Comparison of ENCODE assay signal across 8 cellular contexts in the genomic region with DNA sequence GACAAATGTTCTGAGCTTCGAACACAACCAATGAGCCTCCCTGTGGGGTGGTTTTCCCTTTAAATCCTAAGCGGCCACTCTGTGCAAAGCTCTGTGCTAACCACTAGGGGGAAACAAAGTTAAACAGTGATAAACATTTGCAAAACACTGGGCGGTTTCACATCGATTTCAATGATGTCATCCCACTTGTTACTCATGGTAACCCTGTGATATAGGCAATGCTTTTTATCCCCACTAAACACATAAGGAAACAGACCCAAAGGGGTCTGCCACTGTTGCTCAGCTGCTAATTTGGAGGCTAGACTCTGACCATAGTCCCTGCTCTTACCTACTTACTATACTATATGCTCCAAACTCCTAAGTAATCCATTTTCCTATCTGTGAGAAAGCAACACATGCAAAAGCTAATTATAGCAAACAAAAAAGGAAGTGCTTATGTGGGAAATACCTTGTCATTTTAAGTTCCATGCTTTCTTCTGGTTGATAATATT. TPM values are rescaled to one million over a fixed set of nuclear protein-coding genes. Genes with fewer than 3 reads are reported as not detected.
DNase-seq lines count a peak whose midpoint lies in the region; ATAC-seq and TF ChIP-seq lines count a peak whose summit lies in the region.

No MANE protein-coding gene starts in this region.

- H3K27me3 Mint-ChIP-seq in activated CD8-positive, alpha-beta T cell treated with anti-CD3 and anti-CD28 coated beads for 36 hours: peaks cover 22% of the 10 kb centered on the region
- no peaks in the 10 kb centered on the region for H3K27me3 Mint-ChIP-seq in nephron (ENCODE audit: low read depth)

- intact Hi-C loops in activated CD8-positive, alpha-beta T cell treated with anti-CD3 and anti-CD28 coated beads for 36 hours (cut with micrococcal nuclease): loop anchor here (1.0 kb wide), 1 partner anchor 28 kb away; no protein-coding TSS in a partner anchor
- intact Hi-C loops in uterus (cut with DNase I; ENCODE audit: low total_unique reads): no loop called here

- no peaks in the 10 kb centered on the region for H3K27me3 ChIP-seq in uterus

- no peaks in the 10 kb centered on the region for H3K9me3 ChIP-seq in uterus

- no peak overlapping the region for H3K27ac Mint-ChIP-seq in activated CD8-positive, alpha-beta T cell treated with anti-CD3 and anti-CD28 coated beads for 36 hours
- H3K27ac Mint-ChIP-seq in nephron: no peak overlapping the region

- no peaks in the 10 kb centered on the region for H3K36me3 ChIP-seq in uterus

- H3K4me1 Mint-ChIP-seq in activated CD8-positive, alpha-beta T cell treated with anti-CD3 and anti-CD28 coated beads for 36 hours (ENCODE audit: low read depth): peaks cover 16% of the 10 kb centered on the region
- H3K4me1 Mint-ChIP-seq in nephron: peaks cover 7% of the 10 kb centered on the region

- POLR2A ChIA-PET in activated CD8-positive, alpha-beta T cell treated with anti-CD3 and anti-CD28 coated beads for 36 hours (lab: Charles Lee): no interaction called here

- ATAC-seq in GM21367 (IDR thresholded peaks at IDR 0.05; ENCODE audit: unreplicated experiment) (peak; percentile 95), HG03571 (IDR thresholded peaks at IDR 0.05; ENCODE audit: unreplicated experiment) (peak; percentile 95)
- ATAC-seq in activated CD8-positive, alpha-beta T cell treated with anti-CD3 and anti-CD28 coated beads for 36 hours: peak; percentile 99

- H3K4me3 Mint-ChIP-seq in activated CD8-positive, alpha-beta T cell treated with anti-CD3 and anti-CD28 coated beads for 36 hours: no peak overlapping the region
- no peak overlapping the region for H3K4me3 Mint-ChIP-seq in nephron

- no peak for TF ChIP-seq POLR2A in uterus (IDR thresholded peaks at IDR 0.05)

- no peaks in the 10 kb centered on the region for H3K4me1 ChIP-seq in uterus

- H3K27ac ChIP-seq in uterus: no peak overlapping the region

- H3K9me3 Mint-ChIP-seq in activated CD8-positive, alpha-beta T cell treated with anti-CD3 and anti-CD28 coated beads for 36 hours: no peaks in the 10 kb centered on the region
- no peaks in the 10 kb centered on the region for H3K9me3 Mint-ChIP-seq in nephron

- DNase-seq in DMS153 treated with DMSO at 0.1 percent for 48 hours (lab: John Stamatoyannopoulos, UW; ENCODE audit: unreplicated experiment) (peak; percentile 59), NCI-H526 treated with DMSO at 0.1 percent for 48 hours (lab: John Stamatoyannopoulos, UW) (peak; percentile 35), fibroblast of mammary gland (ENCODE audit: low read depth) (peak; percentile 90), uterus (peak in 1 of 2 donors; percentile 22)
- DNase-seq in activated CD8-positive, alpha-beta T cell treated with anti-CD3 and anti-CD28 coated beads for 36 hours: peak; percentile 77

- peak; percentile 58 for TF ChIP-seq CTCF in activated CD8-positive, alpha-beta T cell treated with anti-CD3 and anti-CD28 coated beads for 36 hours (IDR thresholded peaks at IDR 0.05)
- TF ChIP-seq CTCF in fibroblast of mammary gland (conservative IDR thresholded peaks at IDR 0.05; ENCODE audit: control insufficient read depth, insufficient read depth, low read depth, low read length) (peak; percentile 87), nephron (IDR thresholded peaks at IDR 0.05; ENCODE audit: unreplicated experiment in 3 of 3) (peak; percentile 73 to 83 (median 79)), uterus (IDR thresholded peaks at IDR 0.05) (peak; percentile 52 to 64 (median 55))

- no peaks in the 10 kb centered on the region for H3K36me3 Mint-ChIP-seq in activated CD8-positive, alpha-beta T cell treated with anti-CD3 and anti-CD28 coated beads for 36 hours (ENCODE audit: low read depth)
- no peaks in the 10 kb centered on the region for H3K36me3 Mint-ChIP-seq in nephron (ENCODE audit: low read depth)

- H3K4me3 ChIP-seq in fibroblast of mammary gland (ENCODE audit: control insufficient read depth, low read depth, low read length) (no peak overlapping the region), uterus (no peak overlapping the region)

- CTCF ChIA-PET in activated CD8-positive, alpha-beta T cell treated with anti-CD3 and anti-CD28 coated beads for 36 hours (lab: Charles Lee): interaction anchor here (0.7 to 5.7 kb wide), 19 partner anchors 10 to 94 kb away, joined by 3 to 76 read pairs (median 5); no protein-coding TSS in a partner anchor

RNA-seq across cellular contexts. Expression of gene PTPN3, which starts 57.3 kb away (rescaled TPM):
- total RNA-seq in activated CD8-positive, alpha-beta T cell treated with anti-CD3 and anti-CD28 coated beads for 36 hours: 1 to 10 TPM in 1 of 2 experiments, under 1 TPM in 1; 0.58 to 1.3 TPM
- total RNA-seq in uterus: 1 to 10 TPM in 3 of 4 donors, under 1 TPM in 1; 0.29 to 5.5 (median 2.1) TPM
